In the genomic region with DNA sequence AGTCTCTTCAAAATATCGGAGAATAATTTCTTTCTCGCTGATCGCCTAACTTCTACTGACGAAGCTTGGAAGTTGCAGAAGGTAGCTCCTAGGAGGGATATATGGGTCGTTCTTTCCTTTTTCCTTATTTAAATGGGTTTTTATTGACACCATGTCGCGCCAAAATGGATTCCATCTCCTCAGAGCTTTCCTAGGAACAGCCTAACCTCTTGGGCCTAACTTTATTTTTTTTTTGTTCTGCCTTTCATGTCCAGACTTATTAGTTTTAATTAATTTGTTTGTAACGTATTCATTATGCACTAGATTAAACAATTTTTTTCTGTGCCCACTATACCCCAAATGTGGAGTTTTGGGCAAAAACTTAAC, we compare ENCODE assay signal across 8 cellular contexts.
A peak's percentile ranks its signal among the peaks of the same experiment; 100 is the strongest.
DNase-seq lines count a peak whose midpoint lies in the region; ATAC-seq, FAIRE-seq and TF ChIP-seq lines count a peak whose summit lies in the region.

No MANE protein-coding gene starts in this region.

- peak overlapping the region; percentile 98 for H3K27ac ChIP-seq in CD8-positive, alpha-beta T cell (ENCODE audit: low read depth, low read length)
- peak overlapping the region; percentile 87 for H3K27ac ChIP-seq in GM12878 (ENCODE audit: control insufficient read depth, insufficient read depth)
- peak overlapping the region; percentile 81 to 85 (median 84) for H3K27ac ChIP-seq in right lobe of liver
- no peak overlapping the region for H3K27ac ChIP-seq in urinary bladder (ENCODE audit: low read depth)

- 0% methylated on average over 8 of the region's 8 CpGs for WGBS in GM12878 (ENCODE audit: insufficient coverage, insufficient replicate concordance, low lambda C conversion rate, missing lambda C conversion rate)
- WGBS in right lobe of liver (ENCODE audit: insufficient coverage, low coverage, low lambda C conversion rate, missing lambda C conversion rate) = 0% methylated on average over 8 of the region's 8 CpGs
- under 1% methylated on average over 8 of the region's 8 CpGs for WGBS in urinary bladder

- TSS peak; percentile 69 for BruUV-seq in GM12878 (replicated peaks; lab: Mats Ljungman, UMichigan)

- H3K36me3 ChIP-seq in CD8-positive, alpha-beta T cell (ENCODE audit: insufficient read depth, low read length) = no peaks in the 10 kb centered on the region
- peaks cover 0 to 5% of the 10 kb centered on the region in 2 experiments; a peak in 1 of 4 replicates for H3K36me3 ChIP-seq in GM12878 (ENCODE audit: control insufficient read depth in 2 of 2, insufficient read depth in 2 of 2, low read length in 1 of 2)
- H3K36me3 ChIP-seq in right lobe of liver = no peaks in the 10 kb centered on the region
- H3K36me3 ChIP-seq in urinary bladder (ENCODE audit: insufficient read depth) = no peaks in the 10 kb centered on the region

- no peaks in the 10 kb centered on the region for H3K27me3 Mint-ChIP-seq in CD8-positive, alpha-beta T cell (ENCODE audit: low read depth)

- no peaks in the 10 kb centered on the region for H3K9me3 ChIP-seq in CD8-positive, alpha-beta T cell (ENCODE audit: low read length)
- H3K9me3 ChIP-seq in GM12878 (replicated peaks; ENCODE audit: control insufficient read depth, insufficient read depth, low read length) (peaks cover 2% of the 10 kb centered on the region; the same call in 2 of the 3 replicates), right lobe of liver (no peaks in the 10 kb centered on the region)

- peak; percentile 4 for ATAC-seq in CD8-positive, alpha-beta T cell
- peak; percentile 16 for ATAC-seq in HG03354 (IDR thresholded peaks at IDR 0.05; ENCODE audit: poor library complexity, severe bottlenecking, unreplicated experiment)
- ATAC-seq in GM12878 = peak; percentile 33
- no peak for ATAC-seq in right lobe of liver

- H3K79me2 ChIP-seq in GM12878 (ENCODE audit: control insufficient read depth, insufficient read depth, low read length) = peaks cover 29% of the 10 kb centered on the region

- H3K9ac ChIP-seq in GM12878 (ENCODE audit: control insufficient read depth, insufficient read depth, low read length) = peak overlapping the region; percentile 95

- no peak for TF ChIP-seq RAD21 in GM12878 (IDR thresholded peaks at IDR 0.05; ENCODE audit: insufficient read depth, low read depth, low read length)

- POLR2A ChIA-PET in CD8-positive, alpha-beta T cell (lab: Charles Lee) = interaction anchor here (1.0 to 1.6 kb wide), 3 partner anchors 32 to 348 kb away, joined by 3 to 7 read pairs (median 4); no protein-coding TSS in a partner anchor
- POLR2A ChIA-PET in GM12878 (lab: Charles Lee) = interaction anchor here (0.6 kb wide), 1 partner anchor 73 kb away, joined by 3 read pairs; no protein-coding TSS in a partner anchor

- peak overlapping the region; percentile 98 for H3K27ac Mint-ChIP-seq in CD8-positive, alpha-beta T cell

- TF ChIP-seq POLR2A in GM12878 (IDR thresholded peaks at IDR 0.05; ENCODE audit: low read depth, low read length) (no peak), right lobe of liver (IDR thresholded peaks at IDR 0.05) (no peak)

- in situ Hi-C loops in GM12878 (cut with MboI) = no loop called here

- RAD21 ChIA-PET in GM12878 (lab: Charles Lee; ENCODE audit: unreplicated experiment) = no interaction called here

- H3K4me3 Mint-ChIP-seq in CD8-positive, alpha-beta T cell = peak overlapping the region; percentile 93

- TF ChIP-seq CTCF in CD8-positive, alpha-beta T cell (IDR thresholded peaks at IDR 0.05) = no peak
- no peak for TF ChIP-seq CTCF in GM12878 (IDR thresholded peaks at IDR 0.05 in 2 of 3, conservative IDR thresholded peaks at IDR 0.05 in 1 of 3; ENCODE audit: control insufficient read depth in 2 of 3, extremely low read depth in 1 of 3, insufficient read depth in 1 of 3, low read depth in 3 of 3, low read length in 3 of 3)
- TF ChIP-seq CTCF in right lobe of liver (IDR thresholded peaks at IDR 0.05) = no peak

- CTCF ChIA-PET in CD8-positive, alpha-beta T cell (lab: Charles Lee) = no interaction called here
- CTCF ChIA-PET in GM12878 (lab: Yijun Ruan, JAX) = no interaction called here

- H2AFZ ChIP-seq in GM12878 (ENCODE audit: control insufficient read depth, low read depth, low read length) = peak overlapping the region; percentile 86

- peaks cover 29% of the 10 kb centered on the region for H3K4me1 Mint-ChIP-seq in CD8-positive, alpha-beta T cell (ENCODE audit: low read depth)

- no peaks in the 10 kb centered on the region for H3K27me3 ChIP-seq in CD8-positive, alpha-beta T cell (ENCODE audit: insufficient read depth, low read length)
- H3K27me3 ChIP-seq in GM12878 (replicated peaks in 1 of 2; ENCODE audit: control insufficient read depth in 2 of 2, insufficient read depth in 2 of 2, low read length in 1 of 2) = no peaks in the 10 kb centered on the region
- no peaks in the 10 kb centered on the region for H3K27me3 ChIP-seq in right lobe of liver

- H3K36me3 Mint-ChIP-seq in CD8-positive, alpha-beta T cell = peaks cover 30% of the 10 kb centered on the region

- TF ChIP-seq EP300 in GM12878 (IDR thresholded peaks at IDR 0.05; ENCODE audit: borderline replicate concordance in 1 of 2, control insufficient read depth in 1 of 2, low read depth in 2 of 2, low read length in 2 of 2) = no peak

- SMC1A ChIA-PET in GM12878 (lab: Charles Lee; ENCODE audit: uncharacterized antibody, unreplicated experiment) = interaction anchor here (0.8 to 2.1 kb wide), 4 partner anchors 24 to 103 kb away, joined by 3 to 8 read pairs (median 5); no protein-coding TSS in a partner anchor

- H3K4me2 ChIP-seq in GM12878 (ENCODE audit: control insufficient read depth, insufficient read depth) = peak overlapping the region; percentile 52

- H3K4me3 ChIP-seq in CD8-positive, alpha-beta T cell (ENCODE audit: low read depth, low read length) = peak overlapping the region; percentile 98
- H3K4me3 ChIP-seq in GM12878 (peak overlapping the region; percentile 79), right lobe of liver (peak overlapping the region; percentile 66 to 75 (median 72)), urinary bladder (ENCODE audit: low read depth, low read length) (peak overlapping the region; percentile 70)

- peaks cover 12% of the 10 kb centered on the region for H3K4me1 ChIP-seq in CD8-positive, alpha-beta T cell (ENCODE audit: insufficient read depth, low read length)
- H3K4me1 ChIP-seq in GM12878 (ENCODE audit: control insufficient read depth, insufficient read depth, low read length) (0 out of 2 replicates have a peak, but pooled peaks cover 3% of the 10 kb centered on the region), right lobe of liver (peaks cover 0 to 19% (median 0%) of the 10 kb centered on the region in 4 donors), urinary bladder (ENCODE audit: insufficient read depth) (no peaks in the 10 kb centered on the region)

- H3K9me3 Mint-ChIP-seq in CD8-positive, alpha-beta T cell = no peaks in the 10 kb centered on the region

- intact Hi-C loops in CD8-positive, alpha-beta T cell (cut with DNase I, micrococcal nuclease) = loop anchor here (2.0 to 10.0 kb wide), 6 partner anchors 30 to 1213 kb away; a partner anchor contains a TSS
- intact Hi-C loops in GM12878 (cut with micrococcal nuclease; ENCODE audit: unreplicated experiment) (loop anchor here (1.0 to 5.0 kb wide), 3 partner anchors 33 to 93 kb away; no protein-coding TSS in a partner anchor), right lobe of liver (cut with DNase I) (no loop called here)

- H4K20me1 ChIP-seq in GM12878 (ENCODE audit: control insufficient read depth, insufficient read depth) = no peaks in the 10 kb centered on the region

- no peak for FAIRE-seq in GM12878 (lab: Jason Lieb, UNC)

- DNase-seq in CD8-positive, alpha-beta T cell = no peak
- DNase-seq in GM12878 (ENCODE audit: low read depth, low spot score) (no peak), right lobe of liver (no peak), Kasumi-1 (lab: John Stamatoyannopoulos, UW) (no peak), GM19238 (ENCODE audit: insufficient read length, low spot score) (no peak)
- DNase-seq in activated CD4-positive, alpha-beta T cell treated with anti-CD3 and anti-CD28 coated beads for 4 hours = no peak

TF ChIP-seq in GM12878, 131 proteins besides CTCF, POLR2A, EP300 and RAD21:
- TF ChIP-seq SMAD1 (IDR thresholded peaks at IDR 0.05; ENCODE audit: low read depth, partially characterized antibody) (peak; percentile 12), RCOR1 (conservative IDR thresholded peaks at IDR 0.05; ENCODE audit: low read depth, low read length) (no peak), ASH2L (IDR thresholded peaks at IDR 0.05; ENCODE audit: borderline replicate concordance, low read depth) (no peak), RBBP5 (conservative IDR thresholded peaks at IDR 0.05) (no peak), CREM (IDR thresholded peaks at IDR 0.05; ENCODE audit: low read depth) (no peak), JUNB (IDR thresholded peaks at IDR 0.05) (0 out of 2 replicates have a peak, but pooled peaks have one; percentile 16), NFIC (IDR thresholded peaks at IDR 0.05; ENCODE audit: low read depth, low read length) (0 out of 2 replicates have a peak, but pooled peaks have one; percentile 1), PAX8 (IDR thresholded peaks at IDR 0.05) (0 out of 2 replicates have a peak, but pooled peaks have one; percentile 8)

Comparison
In these comparisons a context has a peak if more than half of its experiments do, and no peak if none do; other contexts are left out.
1. ATAC-seq: peak in CD8-positive, alpha-beta T cell (single experiment), HG03354 (single experiment) and GM12878 (single experiment); none in right lobe of liver (0 of 4).
2. intact Hi-C loops: an anchor here in CD8-positive, alpha-beta T cell (2.0 to 10.0 kb wide) and GM12878 (1.0 to 5.0 kb wide); none called in right lobe of liver.
3. Peak in every context shown above with its lines, with median percentiles within 50 percentile points of each other: H3K4me3 ChIP-seq.